ENCODE assay signal across 15 cellular contexts in the genomic region with DNA sequence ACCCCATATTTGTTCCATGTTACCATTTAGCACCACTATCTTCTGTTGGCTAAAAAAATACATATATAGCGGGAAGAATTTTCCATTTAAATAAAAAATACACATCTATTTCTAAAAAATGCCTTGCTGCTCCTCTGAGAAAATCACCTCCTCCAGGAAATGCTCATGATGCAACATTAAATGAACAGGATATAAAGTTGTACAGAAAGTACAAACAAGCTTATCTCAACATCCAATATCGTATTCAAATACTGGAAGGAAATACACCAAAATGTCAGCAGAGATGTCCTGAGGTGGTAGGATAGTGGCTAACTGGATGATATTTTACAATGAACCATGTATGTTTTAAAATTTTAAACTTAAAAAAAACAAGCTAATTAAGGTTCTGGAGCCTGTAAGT. TPM values are rescaled to one million over a fixed set of nuclear protein-coding genes. Genes with fewer than 3 reads are reported as not detected.
DNase-seq lines count a peak whose midpoint lies in the region; ATAC-seq and TF ChIP-seq lines count a peak whose summit lies in the region.
"Had no signal": no experiment of that assay in that cellular context is flagged by ENCODE, and none has a peak within 500 bp of the region (broad histone marks: within the 10 kb centered on the region; RNA-seq: fewer than 3 reads in every experiment).

No MANE protein-coding gene starts in this region.

- H3K9me3 Mint-ChIP-seq in T-helper 2 cell treated with Interferon-gamma antibody and Interleukin-4, amounts not matched to agents 5 μg/mL and 100 μg/mL, for 36 hours, result no peaks in the 10 kb centered on the region
- peaks cover 3% of the 10 kb centered on the region for H3K9me3 Mint-ChIP-seq in natural killer cell treated with Interleukin-12 subunit alpha and Interleukin-12 subunit beta and Interleukin-15 and Interleukin-18, amount 100 ng/mL, for 72 hours
- H3K9me3 Mint-ChIP-seq: neural progenitor cell had no signal

- H3K4me1 Mint-ChIP-seq in T-helper 2 cell treated with Interferon-gamma antibody and Interleukin-4, amounts not matched to agents 5 μg/mL and 100 μg/mL, for 36 hours (ENCODE audit: low read depth), result peaks cover 59% of the 10 kb centered on the region
- peaks cover 45 to 62% of the 10 kb centered on the region in 2 donors for H3K4me1 Mint-ChIP-seq in natural killer cell treated with Interleukin-12 subunit alpha and Interleukin-12 subunit beta and Interleukin-15 and Interleukin-18, amount 100 ng/mL, for 72 hours (ENCODE audit: low read depth in 2 of 2)
- H3K4me1 Mint-ChIP-seq: neural progenitor cell had no signal

- H3K36me3 ChIP-seq in OCI-LY7 (ENCODE audit: insufficient read depth, low read length), result peaks cover 73% of the 10 kb centered on the region
- H3K36me3 ChIP-seq: left lung, neural progenitor cell, thoracic aorta had no signal

- H3K4me2 ChIP-seq in OCI-LY7 (ENCODE audit: low read length), result peak overlapping the region; percentile 85
- H3K4me2 ChIP-seq: neural progenitor cell had no signal

- H3K36me3 Mint-ChIP-seq in T-helper 2 cell treated with Interferon-gamma antibody and Interleukin-4, amounts not matched to agents 5 μg/mL and 100 μg/mL, for 36 hours (ENCODE audit: low read depth), result peaks cover 28% of the 10 kb centered on the region
- peaks cover 10% of the 10 kb centered on the region for H3K36me3 Mint-ChIP-seq in natural killer cell treated with Interleukin-12 subunit alpha and Interleukin-12 subunit beta and Interleukin-15 and Interleukin-18, amount 100 ng/mL, for 72 hours

- H3K4me3 ChIP-seq in OCI-LY7 (ENCODE audit: low read depth, low read length, poor library complexity, severe bottlenecking) (peak overlapping the region; percentile 59), cardiac fibroblast (replicated peaks in 1 of 2; ENCODE audit: low read depth in 2 of 2, low read length in 2 of 2) (no peak overlapping the region)
- H3K4me3 ChIP-seq: left lung, neural progenitor cell, thoracic aorta had no signal

- H3K27me3 Mint-ChIP-seq in T-helper 2 cell treated with Interferon-gamma antibody and Interleukin-4, amounts not matched to agents 5 μg/mL and 100 μg/mL, for 36 hours (ENCODE audit: low read depth), result no peaks in the 10 kb centered on the region
- no peaks in the 10 kb centered on the region for H3K27me3 Mint-ChIP-seq in natural killer cell treated with Interleukin-12 subunit alpha and Interleukin-12 subunit beta and Interleukin-15 and Interleukin-18, amount 100 ng/mL, for 72 hours

- no peaks in the 10 kb centered on the region for H3K9me2 ChIP-seq in OCI-LY7 (ENCODE audit: insufficient read depth, low read length)

- TF ChIP-seq CTCF in OCI-LY7 (conservative IDR thresholded peaks at IDR 0.05; ENCODE audit: low read length), result no peak
- TF ChIP-seq CTCF in cardiac fibroblast (IDR thresholded peaks at IDR 0.05; ENCODE audit: low read depth, low read length), result no peak

- no peaks in the 10 kb centered on the region for H3K9me3 ChIP-seq in OCI-LY7 (ENCODE audit: low read length)
- H3K9me3 ChIP-seq: left lung, thoracic aorta had no signal

- H4K20me1 ChIP-seq in OCI-LY7 (ENCODE audit: insufficient read depth, low read length), result peaks cover 3% of the 10 kb centered on the region; the same call in 1 of the 2 replicates

- CTCF ChIA-PET in OCI-LY7 (lab: Charles Lee; ENCODE audit: unreplicated experiment), result interaction anchor here (1.2 kb wide), 1 partner anchor 64 kb away, joined by 3 read pairs; no protein-coding TSS in a partner anchor

- H2AFZ ChIP-seq in OCI-LY7 (ENCODE audit: low read length), result no peak overlapping the region
- H2AFZ ChIP-seq: neural progenitor cell had no signal

- BruUV-seq in OCI-LY7 (replicated peaks; lab: Mats Ljungman, UMichigan), result no TSS peak

- peak overlapping the region; percentile 32 for H3K4me3 Mint-ChIP-seq in T-helper 2 cell treated with Interferon-gamma antibody and Interleukin-4, amounts not matched to agents 5 μg/mL and 100 μg/mL, for 36 hours
- H3K4me3 Mint-ChIP-seq in natural killer cell treated with Interleukin-12 subunit alpha and Interleukin-12 subunit beta and Interleukin-15 and Interleukin-18, amount 100 ng/mL, for 72 hours, result no peak overlapping the region
- H3K4me3 Mint-ChIP-seq: neural progenitor cell had no signal

- peak overlapping the region; percentile 74 for H3K27ac Mint-ChIP-seq in T-helper 2 cell treated with Interferon-gamma antibody and Interleukin-4, amounts not matched to agents 5 μg/mL and 100 μg/mL, for 36 hours
- H3K27ac Mint-ChIP-seq in natural killer cell treated with Interleukin-12 subunit alpha and Interleukin-12 subunit beta and Interleukin-15 and Interleukin-18, amount 100 ng/mL, for 72 hours, result peak overlapping the region; percentile 50 to 83
- H3K27ac Mint-ChIP-seq: neural progenitor cell had no signal

- POLR2A ChIA-PET in OCI-LY7 (lab: Charles Lee), result interaction anchor here (0.8 to 2.7 kb wide), 14 partner anchors 9 to 69 kb away, joined by 3 to 20 read pairs (median 4); no protein-coding TSS in a partner anchor

- H3K79me2 ChIP-seq in OCI-LY7 (ENCODE audit: insufficient read depth, low read depth, low read length), result peaks cover 100% of the 10 kb centered on the region

- no peak for ATAC-seq in natural killer cell treated with Interleukin-12 subunit alpha and Interleukin-12 subunit beta and Interleukin-15 and Interleukin-18, amount 100 ng/mL, for 72 hours
- ATAC-seq in GM21737 (IDR thresholded peaks at IDR 0.05; ENCODE audit: unreplicated experiment), result no peak
- ATAC-seq: left lung had no signal

- no peak for DNase-seq in T-helper 2 cell treated with Interferon-gamma antibody and Interleukin-4, amounts not matched to agents 5 μg/mL and 100 μg/mL, for 36 hours (ENCODE audit: low spot score)
- no peak for DNase-seq in T-helper 2 cell
- DNase-seq in OCI-LY7 (ENCODE audit: low spot score), result no peak
- peak; percentile 44 to 47 for DNase-seq in cardiac fibroblast (ENCODE audit: low read depth in 2 of 2)
- no peak for DNase-seq in natural killer cell treated with Interleukin-12 subunit alpha and Interleukin-12 subunit beta and Interleukin-15 and Interleukin-18, amount 100 ng/mL, for 72 hours (ENCODE audit: low spot score)
- no peak for DNase-seq in NCI-H2081 treated with DMSO at 0.1 percent for 48 hours (lab: John Stamatoyannopoulos, UW)
- no peak for DNase-seq in HUDEP-2 (lab: John Stamatoyannopoulos, UW; ENCODE audit: unreplicated experiment in 76 of 76)
- DNase-seq: activated T-cell treated with anti-CD3 and anti-CD28 coated beads for 4 hours, DMS 273 treated with DMSO at 0.1 percent for 48 hours, KG1, left lung, NCI-H1694 had no signal

- H3K27ac ChIP-seq in OCI-LY7 (ENCODE audit: low read depth, low read length, poor library complexity, severe bottlenecking), result peak overlapping the region; percentile 89
- H3K27ac ChIP-seq: neural progenitor cell, thoracic aorta had no signal

- intact Hi-C loops in OCI-LY7 (cut with micrococcal nuclease; ENCODE audit: unreplicated experiment), result no loop called here

- H3K4me1 ChIP-seq in OCI-LY7 (ENCODE audit: insufficient read depth, low read length, poor library complexity, severe bottlenecking), result peaks cover 100% of the 10 kb centered on the region
- H3K4me1 ChIP-seq: neural progenitor cell had no signal

RNA-seq across cellular contexts. Expression of gene GNA13, which starts 21.3 kb away (rescaled TPM):
- total RNA-seq in OCI-LY7 (2014; rRNA removed; shearing (Covaris generic)), result 70.6 and 76.5 TPM in 2 replicates
- 136 and 141 TPM in 2 replicates for total RNA-seq in OCI-LY7 (2022)
- total RNA-seq in natural killer cell treated with Interleukin-12 subunit alpha and Interleukin-12 subunit beta and Interleukin-15 and Interleukin-18, amount 100 ng/mL, for 72 hours, result 10 to 100 TPM; 59.3 to 65.3 TPM

Comparison
In these comparisons a context has a peak if more than half of its experiments do, and no peak if none do; other contexts are left out.
1. DNase-seq: peak in cardiac fibroblast (2 of 2); none in T-helper 2 cell treated with Interferon-gamma antibody and Interleukin-4, amounts not matched to agents 5 μg/mL and 100 μg/mL, for 36 hours (single experiment), T-helper 2 cell (0 of 5), OCI-LY7 (single experiment), natural killer cell treated with Interleukin-12 subunit alpha and Interleukin-12 subunit beta and Interleukin-15 and Interleukin-18, amount 100 ng/mL, for 72 hours (single experiment), NCI-H2081 treated with DMSO at 0.1 percent for 48 hours (single experiment) and HUDEP-2 (0 of 76).